18 cellular contexts compared by ENCODE assay signal in genomic region chr22:46964773-46965550, GRCh38.
"Had no signal": no experiment of that assay in that cellular context is flagged by ENCODE, and none has a peak within 500 bp of the region (broad histone marks: within the 10 kb centered on the region; RNA-seq: fewer than 3 reads in every experiment).

No MANE protein-coding gene starts in this region.

- H3K36me3 Mint-ChIP-seq: activated naive CD8-positive, alpha-beta T cell treated with anti-CD3 and anti-CD28 coated beads, Interleukin-2, amount 10 ng/mL, durations not matched to agents 7 days and 5 days; brain had no signal

- ATAC-seq: activated T-cell treated with anti-CD3 and anti-CD28 coated beads, Interleukin-2, amount 50 U/mL, for 72 hours; esophagus mucosa; heart right ventricle had no signal

- H3K9me3 Mint-ChIP-seq: activated CD4-positive, alpha-beta memory T cell treated with anti-CD3 and anti-CD28 coated beads, Interleukin-2, amount 10 ng/mL, durations not matched to agents 7 days and 5 days; activated CD4-positive, alpha-beta T cell treated with anti-CD3 and anti-CD28 coated beads, Interleukin-2, amount 10 ng/mL, durations not matched to agents 7 days and 5 days; activated naive CD8-positive, alpha-beta T cell treated with anti-CD3 and anti-CD28 coated beads, Interleukin-2, amount 10 ng/mL, durations not matched to agents 7 days and 5 days; activated T-cell treated with anti-CD3 and anti-CD28 coated beads, Interleukin-2, amount 50 U/mL, for 72 hours; nephron had no signal

- H3K4me3 Mint-ChIP-seq: activated CD4-positive, alpha-beta memory T cell treated with anti-CD3 and anti-CD28 coated beads, Interleukin-2, amount 10 ng/mL, durations not matched to agents 7 days and 5 days; activated CD4-positive, alpha-beta T cell treated with anti-CD3 and anti-CD28 coated beads, Interleukin-2, amount 10 ng/mL, durations not matched to agents 7 days and 5 days; activated naive CD8-positive, alpha-beta T cell treated with anti-CD3 and anti-CD28 coated beads, Interleukin-2, amount 10 ng/mL, durations not matched to agents 7 days and 5 days; activated T-cell treated with anti-CD3 and anti-CD28 coated beads, Interleukin-2, amount 50 U/mL, for 72 hours; brain; nephron had no signal

- H3K27ac Mint-ChIP-seq: activated CD4-positive, alpha-beta memory T cell treated with anti-CD3 and anti-CD28 coated beads, Interleukin-2, amount 10 ng/mL, durations not matched to agents 7 days and 5 days; activated CD4-positive, alpha-beta T cell treated with anti-CD3 and anti-CD28 coated beads, Interleukin-2, amount 10 ng/mL, durations not matched to agents 7 days and 5 days; activated naive CD8-positive, alpha-beta T cell treated with anti-CD3 and anti-CD28 coated beads, Interleukin-2, amount 10 ng/mL, durations not matched to agents 7 days and 5 days; activated T-cell treated with anti-CD3 and anti-CD28 coated beads, Interleukin-2, amount 50 U/mL, for 72 hours; nephron had no signal

- DNase-seq: activated CD4-positive, alpha-beta memory T cell treated with anti-CD3 and anti-CD28 coated beads, Interleukin-2, amount 10 ng/mL, durations not matched to agents 7 days and 5 days; activated CD4-positive, alpha-beta T cell treated with anti-CD3 and anti-CD28 coated beads for 1 hour; activated CD4-positive, alpha-beta T cell treated with anti-CD3 and anti-CD28 coated beads, Interleukin-2, amount 10 ng/mL, durations not matched to agents 7 days and 5 days; activated effector memory CD4-positive, alpha-beta T cell treated with Interleukin-2 at 50 U/mL for 16 hours; activated naive CD4-positive, alpha-beta T cell treated with Interleukin-2 at 50 U/mL for 16 hours; activated naive CD8-positive, alpha-beta T cell treated with anti-CD3 and anti-CD28 coated beads, Interleukin-2, amount 10 ng/mL, durations not matched to agents 7 days and 5 days; activated T-cell treated with anti-CD3 and anti-CD28 coated beads, Interleukin-2, amount 50 U/mL, for 72 hours; foreskin fibroblast; heart right ventricle; left colon; mammary epithelial cell; stimulated activated CD4-positive, alpha-beta T cell treated with anti-CD3 and anti-CD28 coated beads, Interleukin-15, amount 100 ng/mL, for 24 hours; stimulated activated CD4-positive, alpha-beta T cell treated with anti-CD3 and anti-CD28 coated beads, Interleukin-2, amount 100 ng/mL, for 24 hours; stimulated activated naive CD4-positive, alpha-beta T cell; T-helper 2 cell had no signal

- H3K27me3 Mint-ChIP-seq: activated CD4-positive, alpha-beta memory T cell treated with anti-CD3 and anti-CD28 coated beads, Interleukin-2, amount 10 ng/mL, durations not matched to agents 7 days and 5 days; activated CD4-positive, alpha-beta T cell treated with anti-CD3 and anti-CD28 coated beads, Interleukin-2, amount 10 ng/mL, durations not matched to agents 7 days and 5 days; activated naive CD8-positive, alpha-beta T cell treated with anti-CD3 and anti-CD28 coated beads, Interleukin-2, amount 10 ng/mL, durations not matched to agents 7 days and 5 days; brain had no signal
